Comparison of ENCODE assay signal across 1 cellular context in the genomic region with DNA sequence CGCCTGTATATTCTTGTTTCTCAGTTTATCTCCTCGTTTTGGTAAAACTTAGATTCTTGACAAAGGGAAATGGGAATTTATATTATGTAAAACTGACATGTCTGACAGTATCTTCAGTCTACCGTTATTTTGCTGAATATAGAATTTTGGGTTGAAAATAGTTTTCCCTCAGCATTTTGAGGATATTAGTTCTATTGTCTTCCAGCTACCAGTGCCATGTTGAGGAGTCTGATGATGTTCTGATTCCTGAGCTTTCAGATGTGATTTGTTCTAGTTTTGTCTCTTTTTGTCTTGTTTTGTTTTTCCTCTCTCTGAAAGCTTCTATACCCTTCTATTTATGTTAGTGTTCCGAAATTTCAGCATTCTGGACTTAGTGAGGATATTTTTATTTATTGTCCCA.
TF ChIP-seq lines count a peak whose summit lies in the region.

No MANE protein-coding gene starts in this region.

TF ChIP-seq in K562, 482 proteins besides CTCF, POLR2A, EP300 and RAD21 (continued from another document and continues in another):
- TF ChIP-seq, protein P1, sequence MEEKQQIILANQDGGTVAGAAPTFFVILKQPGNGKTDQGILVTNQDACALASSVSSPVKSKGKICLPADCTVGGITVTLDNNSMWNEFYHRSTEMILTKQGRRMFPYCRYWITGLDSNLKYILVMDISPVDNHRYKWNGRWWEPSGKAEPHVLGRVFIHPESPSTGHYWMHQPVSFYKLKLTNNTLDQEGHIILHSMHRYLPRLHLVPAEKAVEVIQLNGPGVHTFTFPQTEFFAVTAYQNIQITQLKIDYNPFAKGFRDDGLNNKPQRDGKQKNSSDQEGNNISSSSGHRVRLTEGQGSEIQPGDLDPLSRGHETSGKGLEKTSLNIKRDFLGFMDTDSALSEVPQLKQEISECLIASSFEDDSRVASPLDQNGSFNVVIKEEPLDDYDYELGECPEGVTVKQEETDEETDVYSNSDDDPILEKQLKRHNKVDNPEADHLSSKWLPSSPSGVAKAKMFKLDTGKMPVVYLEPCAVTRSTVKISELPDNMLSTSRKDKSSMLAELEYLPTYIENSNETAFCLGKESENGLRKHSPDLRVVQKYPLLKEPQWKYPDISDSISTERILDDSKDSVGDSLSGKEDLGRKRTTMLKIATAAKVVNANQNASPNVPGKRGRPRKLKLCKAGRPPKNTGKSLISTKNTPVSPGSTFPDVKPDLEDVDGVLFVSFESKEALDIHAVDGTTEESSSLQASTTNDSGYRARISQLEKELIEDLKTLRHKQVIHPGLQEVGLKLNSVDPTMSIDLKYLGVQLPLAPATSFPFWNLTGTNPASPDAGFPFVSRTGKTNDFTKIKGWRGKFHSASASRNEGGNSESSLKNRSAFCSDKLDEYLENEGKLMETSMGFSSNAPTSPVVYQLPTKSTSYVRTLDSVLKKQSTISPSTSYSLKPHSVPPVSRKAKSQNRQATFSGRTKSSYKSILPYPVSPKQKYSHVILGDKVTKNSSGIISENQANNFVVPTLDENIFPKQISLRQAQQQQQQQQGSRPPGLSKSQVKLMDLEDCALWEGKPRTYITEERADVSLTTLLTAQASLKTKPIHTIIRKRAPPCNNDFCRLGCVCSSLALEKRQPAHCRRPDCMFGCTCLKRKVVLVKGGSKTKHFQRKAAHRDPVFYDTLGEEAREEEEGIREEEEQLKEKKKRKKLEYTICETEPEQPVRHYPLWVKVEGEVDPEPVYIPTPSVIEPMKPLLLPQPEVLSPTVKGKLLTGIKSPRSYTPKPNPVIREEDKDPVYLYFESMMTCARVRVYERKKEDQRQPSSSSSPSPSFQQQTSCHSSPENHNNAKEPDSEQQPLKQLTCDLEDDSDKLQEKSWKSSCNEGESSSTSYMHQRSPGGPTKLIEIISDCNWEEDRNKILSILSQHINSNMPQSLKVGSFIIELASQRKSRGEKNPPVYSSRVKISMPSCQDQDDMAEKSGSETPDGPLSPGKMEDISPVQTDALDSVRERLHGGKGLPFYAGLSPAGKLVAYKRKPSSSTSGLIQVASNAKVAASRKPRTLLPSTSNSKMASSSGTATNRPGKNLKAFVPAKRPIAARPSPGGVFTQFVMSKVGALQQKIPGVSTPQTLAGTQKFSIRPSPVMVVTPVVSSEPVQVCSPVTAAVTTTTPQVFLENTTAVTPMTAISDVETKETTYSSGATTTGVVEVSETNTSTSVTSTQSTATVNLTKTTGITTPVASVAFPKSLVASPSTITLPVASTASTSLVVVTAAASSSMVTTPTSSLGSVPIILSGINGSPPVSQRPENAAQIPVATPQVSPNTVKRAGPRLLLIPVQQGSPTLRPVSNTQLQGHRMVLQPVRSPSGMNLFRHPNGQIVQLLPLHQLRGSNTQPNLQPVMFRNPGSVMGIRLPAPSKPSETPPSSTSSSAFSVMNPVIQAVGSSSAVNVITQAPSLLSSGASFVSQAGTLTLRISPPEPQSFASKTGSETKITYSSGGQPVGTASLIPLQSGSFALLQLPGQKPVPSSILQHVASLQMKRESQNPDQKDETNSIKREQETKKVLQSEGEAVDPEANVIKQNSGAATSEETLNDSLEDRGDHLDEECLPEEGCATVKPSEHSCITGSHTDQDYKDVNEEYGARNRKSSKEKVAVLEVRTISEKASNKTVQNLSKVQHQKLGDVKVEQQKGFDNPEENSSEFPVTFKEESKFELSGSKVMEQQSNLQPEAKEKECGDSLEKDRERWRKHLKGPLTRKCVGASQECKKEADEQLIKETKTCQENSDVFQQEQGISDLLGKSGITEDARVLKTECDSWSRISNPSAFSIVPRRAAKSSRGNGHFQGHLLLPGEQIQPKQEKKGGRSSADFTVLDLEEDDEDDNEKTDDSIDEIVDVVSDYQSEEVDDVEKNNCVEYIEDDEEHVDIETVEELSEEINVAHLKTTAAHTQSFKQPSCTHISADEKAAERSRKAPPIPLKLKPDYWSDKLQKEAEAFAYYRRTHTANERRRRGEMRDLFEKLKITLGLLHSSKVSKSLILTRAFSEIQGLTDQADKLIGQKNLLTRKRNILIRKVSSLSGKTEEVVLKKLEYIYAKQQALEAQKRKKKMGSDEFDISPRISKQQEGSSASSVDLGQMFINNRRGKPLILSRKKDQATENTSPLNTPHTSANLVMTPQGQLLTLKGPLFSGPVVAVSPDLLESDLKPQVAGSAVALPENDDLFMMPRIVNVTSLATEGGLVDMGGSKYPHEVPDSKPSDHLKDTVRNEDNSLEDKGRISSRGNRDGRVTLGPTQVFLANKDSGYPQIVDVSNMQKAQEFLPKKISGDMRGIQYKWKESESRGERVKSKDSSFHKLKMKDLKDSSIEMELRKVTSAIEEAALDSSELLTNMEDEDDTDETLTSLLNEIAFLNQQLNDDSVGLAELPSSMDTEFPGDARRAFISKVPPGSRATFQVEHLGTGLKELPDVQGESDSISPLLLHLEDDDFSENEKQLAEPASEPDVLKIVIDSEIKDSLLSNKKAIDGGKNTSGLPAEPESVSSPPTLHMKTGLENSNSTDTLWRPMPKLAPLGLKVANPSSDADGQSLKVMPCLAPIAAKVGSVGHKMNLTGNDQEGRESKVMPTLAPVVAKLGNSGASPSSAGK (IDR thresholded peaks at IDR 0.05), result peak; percentile 8; the same call in 1 of the 2 replicates
- TF ChIP-seq MED1 (CRISPR knock-in tag; IDR thresholded peaks at IDR 0.05; ENCODE audit: borderline replicate concordance) (no peak), EHMT2 (IDR thresholded peaks at IDR 0.05) (peak; percentile 74; the same call in 1 of the 2 replicates), CBX5 (IDR thresholded peaks at IDR 0.05; ENCODE audit: borderline replicate concordance, low read depth) (peak; percentile 96), ZKSCAN1 (IDR thresholded peaks at IDR 0.05; ENCODE audit: low read depth, low read length) (no peak), PML (IDR thresholded peaks at IDR 0.05; ENCODE audit: low read length) (no peak), SMC3 (conservative IDR thresholded peaks at IDR 0.05; ENCODE audit: insufficient read depth, low read depth, low read length) (no peak), TRIM28 (IDR thresholded peaks at IDR 0.05) (peak; percentile 99), MTA2 (IDR thresholded peaks at IDR 0.05; ENCODE audit: low read depth) (peak; percentile 19; the same call in 1 of the 2 replicates), ZNF133 (CRISPR knock-in tag; IDR thresholded peaks at IDR 0.05) (no peak), GABPA (tag; conservative IDR thresholded peaks at IDR 0.05; ENCODE audit: low read depth) (no peak), HDAC1 (IDR thresholded peaks at IDR 0.05) (peak; percentile 35 to 100; a peak in 2 of 4 replicates), CBX3 (IDR thresholded peaks at IDR 0.05; ENCODE audit: borderline replicate concordance in 1 of 2, low read length in 2 of 2) (peak in 1 of 2 experiments; percentile 100; a peak in 2 of 3 replicates), STAT5A (IDR thresholded peaks at IDR 0.05; ENCODE audit: borderline replicate concordance, low read length) (peak; percentile 41; the same call in 1 of the 2 replicates), CBFA2T3 (IDR thresholded peaks at IDR 0.05) (peak; percentile 24), JUN (IDR thresholded peaks at IDR 0.05; ENCODE audit: borderline replicate concordance, low read depth, low read length) (peak; percentile 38; the same call in 1 of the 2 replicates), JUN (CRISPR knock-in tag; IDR thresholded peaks at IDR 0.05; ENCODE audit: borderline replicate concordance) (no peak), NBN (IDR thresholded peaks at IDR 0.05; ENCODE audit: low read depth) (peak; percentile 89; the same call in 1 of the 2 replicates), ZNF165 (CRISPR knock-in tag; IDR thresholded peaks at IDR 0.05; ENCODE audit: borderline replicate concordance) (no peak), MIER1 (IDR thresholded peaks at IDR 0.05; ENCODE audit: low read depth) (peak; percentile 49; the same call in 1 of the 2 replicates)
- TF ChIP-seq, protein P2, sequence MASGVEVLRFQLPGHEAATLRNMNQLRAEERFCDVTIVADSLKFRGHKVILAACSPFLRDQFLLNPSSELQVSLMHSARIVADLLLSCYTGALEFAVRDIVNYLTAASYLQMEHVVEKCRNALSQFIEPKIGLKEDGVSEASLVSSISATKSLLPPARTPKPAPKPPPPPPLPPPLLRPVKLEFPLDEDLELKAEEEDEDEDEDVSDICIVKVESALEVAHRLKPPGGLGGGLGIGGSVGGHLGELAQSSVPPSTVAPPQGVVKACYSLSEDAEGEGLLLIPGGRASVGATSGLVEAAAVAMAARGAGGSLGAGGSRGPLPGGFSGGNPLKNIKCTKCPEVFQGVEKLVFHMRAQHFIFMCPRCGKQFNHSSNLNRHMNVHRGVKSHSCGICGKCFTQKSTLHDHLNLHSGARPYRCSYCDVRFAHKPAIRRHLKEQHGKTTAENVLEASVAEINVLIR (CRISPR knock-in tag; IDR thresholded peaks at IDR 0.05), result no peak
- TF ChIP-seq, protein P3, sequence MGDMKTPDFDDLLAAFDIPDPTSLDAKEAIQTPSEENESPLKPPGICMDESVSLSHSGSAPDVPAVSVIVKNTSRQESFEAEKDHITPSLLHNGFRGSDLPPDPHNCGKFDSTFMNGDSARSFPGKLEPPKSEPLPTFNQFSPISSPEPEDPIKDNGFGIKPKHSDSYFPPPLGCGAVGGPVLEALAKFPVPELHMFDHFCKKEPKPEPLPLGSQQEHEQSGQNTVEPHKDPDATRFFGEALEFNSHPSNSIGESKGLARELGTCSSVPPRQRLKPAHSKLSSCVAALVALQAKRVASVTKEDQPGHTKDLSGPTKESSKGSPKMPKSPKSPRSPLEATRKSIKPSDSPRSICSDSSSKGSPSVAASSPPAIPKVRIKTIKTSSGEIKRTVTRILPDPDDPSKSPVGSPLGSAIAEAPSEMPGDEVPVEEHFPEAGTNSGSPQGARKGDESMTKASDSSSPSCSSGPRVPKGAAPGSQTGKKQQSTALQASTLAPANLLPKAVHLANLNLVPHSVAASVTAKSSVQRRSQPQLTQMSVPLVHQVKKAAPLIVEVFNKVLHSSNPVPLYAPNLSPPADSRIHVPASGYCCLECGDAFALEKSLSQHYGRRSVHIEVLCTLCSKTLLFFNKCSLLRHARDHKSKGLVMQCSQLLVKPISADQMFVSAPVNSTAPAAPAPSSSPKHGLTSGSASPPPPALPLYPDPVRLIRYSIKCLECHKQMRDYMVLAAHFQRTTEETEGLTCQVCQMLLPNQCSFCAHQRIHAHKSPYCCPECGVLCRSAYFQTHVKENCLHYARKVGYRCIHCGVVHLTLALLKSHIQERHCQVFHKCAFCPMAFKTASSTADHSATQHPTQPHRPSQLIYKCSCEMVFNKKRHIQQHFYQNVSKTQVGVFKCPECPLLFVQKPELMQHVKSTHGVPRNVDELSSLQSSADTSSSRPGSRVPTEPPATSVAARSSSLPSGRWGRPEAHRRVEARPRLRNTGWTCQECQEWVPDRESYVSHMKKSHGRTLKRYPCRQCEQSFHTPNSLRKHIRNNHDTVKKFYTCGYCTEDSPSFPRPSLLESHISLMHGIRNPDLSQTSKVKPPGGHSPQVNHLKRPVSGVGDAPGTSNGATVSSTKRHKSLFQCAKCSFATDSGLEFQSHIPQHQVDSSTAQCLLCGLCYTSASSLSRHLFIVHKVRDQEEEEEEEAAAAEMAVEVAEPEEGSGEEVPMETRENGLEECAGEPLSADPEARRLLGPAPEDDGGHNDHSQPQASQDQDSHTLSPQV (IDR thresholded peaks at IDR 0.05), result peak; percentile 16; the same call in 1 of the 2 replicates
- TF ChIP-seq, protein P4, sequence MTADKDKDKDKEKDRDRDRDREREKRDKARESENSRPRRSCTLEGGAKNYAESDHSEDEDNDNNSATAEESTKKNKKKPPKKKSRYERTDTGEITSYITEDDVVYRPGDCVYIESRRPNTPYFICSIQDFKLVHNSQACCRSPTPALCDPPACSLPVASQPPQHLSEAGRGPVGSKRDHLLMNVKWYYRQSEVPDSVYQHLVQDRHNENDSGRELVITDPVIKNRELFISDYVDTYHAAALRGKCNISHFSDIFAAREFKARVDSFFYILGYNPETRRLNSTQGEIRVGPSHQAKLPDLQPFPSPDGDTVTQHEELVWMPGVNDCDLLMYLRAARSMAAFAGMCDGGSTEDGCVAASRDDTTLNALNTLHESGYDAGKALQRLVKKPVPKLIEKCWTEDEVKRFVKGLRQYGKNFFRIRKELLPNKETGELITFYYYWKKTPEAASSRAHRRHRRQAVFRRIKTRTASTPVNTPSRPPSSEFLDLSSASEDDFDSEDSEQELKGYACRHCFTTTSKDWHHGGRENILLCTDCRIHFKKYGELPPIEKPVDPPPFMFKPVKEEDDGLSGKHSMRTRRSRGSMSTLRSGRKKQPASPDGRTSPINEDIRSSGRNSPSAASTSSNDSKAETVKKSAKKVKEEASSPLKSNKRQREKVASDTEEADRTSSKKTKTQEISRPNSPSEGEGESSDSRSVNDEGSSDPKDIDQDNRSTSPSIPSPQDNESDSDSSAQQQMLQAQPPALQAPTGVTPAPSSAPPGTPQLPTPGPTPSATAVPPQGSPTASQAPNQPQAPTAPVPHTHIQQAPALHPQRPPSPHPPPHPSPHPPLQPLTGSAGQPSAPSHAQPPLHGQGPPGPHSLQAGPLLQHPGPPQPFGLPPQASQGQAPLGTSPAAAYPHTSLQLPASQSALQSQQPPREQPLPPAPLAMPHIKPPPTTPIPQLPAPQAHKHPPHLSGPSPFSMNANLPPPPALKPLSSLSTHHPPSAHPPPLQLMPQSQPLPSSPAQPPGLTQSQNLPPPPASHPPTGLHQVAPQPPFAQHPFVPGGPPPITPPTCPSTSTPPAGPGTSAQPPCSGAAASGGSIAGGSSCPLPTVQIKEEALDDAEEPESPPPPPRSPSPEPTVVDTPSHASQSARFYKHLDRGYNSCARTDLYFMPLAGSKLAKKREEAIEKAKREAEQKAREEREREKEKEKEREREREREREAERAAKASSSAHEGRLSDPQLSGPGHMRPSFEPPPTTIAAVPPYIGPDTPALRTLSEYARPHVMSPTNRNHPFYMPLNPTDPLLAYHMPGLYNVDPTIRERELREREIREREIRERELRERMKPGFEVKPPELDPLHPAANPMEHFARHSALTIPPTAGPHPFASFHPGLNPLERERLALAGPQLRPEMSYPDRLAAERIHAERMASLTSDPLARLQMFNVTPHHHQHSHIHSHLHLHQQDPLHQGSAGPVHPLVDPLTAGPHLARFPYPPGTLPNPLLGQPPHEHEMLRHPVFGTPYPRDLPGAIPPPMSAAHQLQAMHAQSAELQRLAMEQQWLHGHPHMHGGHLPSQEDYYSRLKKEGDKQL (CRISPR knock-in tag; IDR thresholded peaks at IDR 0.05; ENCODE audit: borderline replicate concordance), result no peak
- TF ChIP-seq, protein P5, sequence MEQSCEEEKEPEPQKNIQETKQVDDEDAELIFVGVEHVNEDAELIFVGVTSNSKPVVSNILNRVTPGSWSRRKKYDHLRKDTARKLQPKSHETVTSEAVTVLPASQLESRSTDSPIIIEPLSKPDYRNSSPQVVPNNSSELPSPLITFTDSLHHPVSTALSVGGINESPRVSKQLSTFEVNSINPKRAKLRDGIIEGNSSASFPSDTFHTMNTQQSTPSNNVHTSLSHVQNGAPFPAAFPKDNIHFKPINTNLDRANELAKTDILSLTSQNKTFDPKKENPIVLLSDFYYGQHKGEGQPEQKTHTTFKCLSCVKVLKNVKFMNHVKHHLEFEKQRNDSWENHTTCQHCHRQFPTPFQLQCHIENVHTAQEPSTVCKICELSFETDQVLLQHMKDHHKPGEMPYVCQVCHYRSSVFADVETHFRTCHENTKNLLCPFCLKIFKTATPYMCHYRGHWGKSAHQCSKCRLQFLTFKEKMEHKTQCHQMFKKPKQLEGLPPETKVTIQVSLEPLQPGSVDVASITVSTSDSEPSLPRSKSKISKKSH (CRISPR knock-in tag; IDR thresholded peaks at IDR 0.05), result peak; percentile 47; the same call in 1 of the 2 replicates
